In genomic region chr14:49687942-49688700, GRCh38 we compare ENCODE assay signal across 1 cellular context.
TF ChIP-seq lines count a peak whose summit lies in the region.

TSS of gene POLE2 (minus strand) at chr14:49688214. CDS start at chr14:49688203, 11 bp downstream.

TF ChIP-seq in GM12878, 131 proteins besides CTCF, POLR2A, EP300 and RAD21 (continued from another document):
- TF ChIP-seq USF2 (IDR thresholded peaks at IDR 0.05; ENCODE audit: borderline replicate concordance, low read depth, low read length) (no peak), ZBED1 (IDR thresholded peaks at IDR 0.05; ENCODE audit: borderline replicate concordance) (no peak), YBX1 (IDR thresholded peaks at IDR 0.05) (no peak), BCLAF1 (IDR thresholded peaks at IDR 0.05) (no peak), ZBTB33 (IDR thresholded peaks at IDR 0.05) (peak; percentile 88), RCOR1 (conservative IDR thresholded peaks at IDR 0.05; ENCODE audit: low read depth, low read length) (no peak), SMC3 (IDR thresholded peaks at IDR 0.05; ENCODE audit: borderline replicate concordance, low read length) (no peak), ZNF217 (IDR thresholded peaks at IDR 0.05) (peak; percentile 21; the same call in 1 of the 2 replicates), ZNF384 (IDR thresholded peaks at IDR 0.05; ENCODE audit: borderline replicate concordance, low read depth, low read length) (no peak), EGR1 (IDR thresholded peaks at IDR 0.05; ENCODE audit: borderline replicate concordance in 1 of 2, low read depth in 2 of 2, low read length in 2 of 2) (no peak), ZSCAN29 (IDR thresholded peaks at IDR 0.05) (no peak), IRF5 (IDR thresholded peaks at IDR 0.05; ENCODE audit: borderline replicate concordance) (no peak), CEBPB (IDR thresholded peaks at IDR 0.05; ENCODE audit: borderline replicate concordance in 1 of 2, low read depth in 2 of 2, low read length in 2 of 2) (no peak), SMAD1 (IDR thresholded peaks at IDR 0.05; ENCODE audit: low read depth, partially characterized antibody) (no peak), PKNOX1 (IDR thresholded peaks at IDR 0.05) (no peak), SP1 (IDR thresholded peaks at IDR 0.05; ENCODE audit: low read depth, low read length) (peak; percentile 29), ZNF207 (IDR thresholded peaks at IDR 0.05; ENCODE audit: borderline replicate concordance) (peak; percentile 59; the same call in 1 of the 2 replicates), RFX5 (IDR thresholded peaks at IDR 0.05; ENCODE audit: low read depth, low read length) (no peak), PBX3 (IDR thresholded peaks at IDR 0.05; ENCODE audit: insufficient replicate concordance, low read depth, low read length) (no peak), CHD1 (IDR thresholded peaks at IDR 0.05; ENCODE audit: low read depth, low read length) (no peak), BCL11A (IDR thresholded peaks at IDR 0.05; ENCODE audit: low read depth, low read length) (no peak), NFYA (IDR thresholded peaks at IDR 0.05; ENCODE audit: borderline replicate concordance, low read depth, low read length) (no peak), FOS (IDR thresholded peaks at IDR 0.05; ENCODE audit: borderline replicate concordance, extremely low read depth, insufficient read length) (no peak), TBL1XR1 (IDR thresholded peaks at IDR 0.05; ENCODE audit: low read depth, low read length) (no peak), GATAD2B (conservative IDR thresholded peaks at IDR 0.05; ENCODE audit: low read depth) (peak; percentile 81), ATF2 (IDR thresholded peaks at IDR 0.05; ENCODE audit: low read length) (no peak), CBX5 (IDR thresholded peaks at IDR 0.05; ENCODE audit: low read depth) (no peak), BRCA1 (IDR thresholded peaks at IDR 0.05; ENCODE audit: low read depth, low read length) (no peak), USF1 (IDR thresholded peaks at IDR 0.05; ENCODE audit: borderline replicate concordance, extremely low read length, insufficient read depth, low read depth, low read length) (no peak), BHLHE40 (IDR thresholded peaks at IDR 0.05; ENCODE audit: borderline replicate concordance in 1 of 2, low read depth in 2 of 2, low read length in 1 of 2) (peak in 1 of 2 experiments; percentile 39; a peak in 2 of 4 replicates), PAX8 (IDR thresholded peaks at IDR 0.05) (no peak), ZBTB11 (CRISPR knock-in tag; IDR thresholded peaks at IDR 0.05) (no peak), ATF7 (IDR thresholded peaks at IDR 0.05; ENCODE audit: low read depth) (no peak), MYC (IDR thresholded peaks at IDR 0.05; ENCODE audit: insufficient read depth, insufficient read length, insufficient replicate concordance, low read length, severe bottlenecking) (peak; percentile 29), KLF5 (IDR thresholded peaks at IDR 0.05; ENCODE audit: partially characterized antibody) (no peak), TARDBP (IDR thresholded peaks at IDR 0.05; ENCODE audit: borderline replicate concordance) (no peak), CEBPZ (IDR thresholded peaks at IDR 0.05; ENCODE audit: low read depth, low read length) (no peak), KAT2A (conservative IDR thresholded peaks at IDR 0.05; ENCODE audit: control insufficient read depth, low read depth, low read length) (no peak), POLR2AphosphoS2 (IDR thresholded peaks at IDR 0.05; ENCODE audit: low read depth, low read length) (peak; percentile 20; the same call in 1 of the 2 replicates), POLR2AphosphoS5 (IDR thresholded peaks at IDR 0.05; ENCODE audit: low read length) (peak; percentile 70; the same call in 1 of the 2 replicates), WRNIP1 (IDR thresholded peaks at IDR 0.05; ENCODE audit: borderline replicate concordance, low read depth, low read length) (no peak), DPF2 (IDR thresholded peaks at IDR 0.05) (0 out of 2 replicates have a peak, but pooled peaks have one; percentile 57), CREM (IDR thresholded peaks at IDR 0.05; ENCODE audit: low read depth) (no peak), GABPA (IDR thresholded peaks at IDR 0.05; ENCODE audit: low read depth) (no peak)
